In genomic region chr5:38086777-38087176, GRCh38 we compare ENCODE assay signal across 7 cellular contexts.
"Had no signal": no experiment of that assay in that cellular context is flagged by ENCODE, and none has a peak within 500 bp of the region (broad histone marks: within the 10 kb centered on the region; RNA-seq: fewer than 3 reads in every experiment).

No MANE protein-coding gene starts in this region.

- H3K4me3 ChIP-seq: GM23338 had no signal

- DNase-seq: H9, HCEC 1CT, KG1 had no signal

- FAIRE-seq: H1, H54 had no signal

- H2AFZ ChIP-seq: GM23338 had no signal

- H3K27ac ChIP-seq: HL-60 had no signal

- H3K4me2 ChIP-seq: GM23338 had no signal

- ATAC-seq: GM23338 had no signal
